In genomic region chr10:15897282-15897681, GRCh38 we compare ENCODE assay signal across 20 cellular contexts. TPM values are rescaled to one million over a fixed set of nuclear protein-coding genes. Genes with fewer than 3 reads are reported as not detected.
DNase-seq lines count a peak whose midpoint lies in the region; ATAC-seq and TF ChIP-seq lines count a peak whose summit lies in the region.
"Had no signal": no experiment of that assay in that cellular context is flagged by ENCODE, and none has a peak within 500 bp of the region (broad histone marks: within the 10 kb centered on the region; RNA-seq: fewer than 3 reads in every experiment).

No MANE protein-coding gene starts in this region.

- peak overlapping the region; percentile 38 for H3K27ac Mint-ChIP-seq in chondrocyte (ENCODE audit: unreplicated experiment)
- H3K27ac Mint-ChIP-seq: activated naive CD8-positive, alpha-beta T cell; B cell; GM23338 had no signal

- DNase-seq in AG08395 (ENCODE audit: low spot score): peak; percentile 34
- DNase-seq in HT1080 (ENCODE audit: low read depth): peak; percentile 69
- DNase-seq in chondrocyte (ENCODE audit: low spot score): no peak
- DNase-seq in kidney epithelial cell (ENCODE audit: low read depth): peak; percentile 14
- no peak for DNase-seq in NCI-H69 (lab: John Stamatoyannopoulos, UW)
- DNase-seq: activated CD4-positive, alpha-beta T cell treated with anti-CD3 and anti-CD28 coated beads for 4 hours; cerebellar nuclear complex; DMS 273 treated with DMSO at 0.1 percent for 48 hours; NCI-H1048; stimulated activated CD4-positive, alpha-beta T cell treated with anti-CD3 and anti-CD28 coated beads, Interleukin-1b, Interleukin-23, amount 100 ng/mL, for 48 hours; T1000 had no signal

- H3K27me3 ChIP-seq in kidney epithelial cell (ENCODE audit: control insufficient read depth, insufficient read depth, low read length): no peaks in the 10 kb centered on the region
- H3K27me3 ChIP-seq: right atrium auricular region, SJCRH30 had no signal

- TF ChIP-seq CTCF in chondrocyte (IDR thresholded peaks at IDR 0.05): no peak
- TF ChIP-seq CTCF in kidney epithelial cell (IDR thresholded peaks at IDR 0.05; ENCODE audit: insufficient read depth, low read length, poor library complexity, severe bottlenecking): no peak

- no peaks in the 10 kb centered on the region for H3K36me3 ChIP-seq in kidney epithelial cell (ENCODE audit: control insufficient read depth, insufficient read depth, low read length)
- H3K36me3 ChIP-seq: right atrium auricular region, SJCRH30 had no signal

- peaks cover 10% of the 10 kb centered on the region for H3K4me1 Mint-ChIP-seq in chondrocyte (ENCODE audit: low read depth)
- H3K4me1 Mint-ChIP-seq: B cell had no signal

- no peak overlapping the region for H3K4me3 ChIP-seq in kidney epithelial cell (ENCODE audit: low read depth, low read length)
- H3K4me3 ChIP-seq: GM23338, lung, right atrium auricular region, SJCRH30 had no signal

- H3K9me3 Mint-ChIP-seq in chondrocyte (ENCODE audit: low read depth): no peaks in the 10 kb centered on the region
- H3K9me3 Mint-ChIP-seq: GM23338 had no signal

- ATAC-seq in GM18517 (IDR thresholded peaks at IDR 0.05; ENCODE audit: unreplicated experiment) (no peak), HG03469 (IDR thresholded peaks at IDR 0.05; ENCODE audit: unreplicated experiment) (no peak), HG02970 (IDR thresholded peaks at IDR 0.05; ENCODE audit: low FRiP score, unreplicated experiment) (no peak)
- ATAC-seq: GM23338 had no signal

- H3K36me3 Mint-ChIP-seq in chondrocyte (ENCODE audit: low read depth): no peaks in the 10 kb centered on the region
- H3K36me3 Mint-ChIP-seq: activated naive CD8-positive, alpha-beta T cell had no signal

- peaks cover 32% of the 10 kb centered on the region for H3K27me3 Mint-ChIP-seq in chondrocyte (ENCODE audit: low read depth)

- no peak overlapping the region for H3K4me3 Mint-ChIP-seq in chondrocyte (ENCODE audit: unreplicated experiment)
- H3K4me3 Mint-ChIP-seq: activated naive CD8-positive, alpha-beta T cell; B cell; GM23338 had no signal

RNA-seq across cellular contexts. Expression of gene MINDY3, which starts 37.0 kb away (rescaled TPM):
- total RNA-seq in HT1080 (2014; rRNA removed; shearing (Covaris generic)): 15.4 and 17.4 TPM in 2 replicates
- polyA plus RNA-seq in HT1080 (2015; cell fraction: cytosol; rRNA removed): 23.3 and 28.2 TPM in 2 replicates
- polyA plus RNA-seq in HT1080 (2015; cell fraction: nucleus; rRNA removed): 47.6 and 48.4 TPM in 2 replicates
- total RNA-seq in chondrocyte (23.9 to 24.4 TPM (median 24.2 TPM) in 3 replicates), kidney epithelial cell (19.4 and 22.2 TPM in 2 replicates)

Comparison
In these comparisons a context has a peak if more than half of its experiments do, and no peak if none do; other contexts are left out.
1. DNase-seq: peak in AG08395 (single experiment), HT1080 (single experiment) and kidney epithelial cell (single experiment); none in chondrocyte (single experiment) and NCI-H69 (single experiment).